In the genomic region with DNA sequence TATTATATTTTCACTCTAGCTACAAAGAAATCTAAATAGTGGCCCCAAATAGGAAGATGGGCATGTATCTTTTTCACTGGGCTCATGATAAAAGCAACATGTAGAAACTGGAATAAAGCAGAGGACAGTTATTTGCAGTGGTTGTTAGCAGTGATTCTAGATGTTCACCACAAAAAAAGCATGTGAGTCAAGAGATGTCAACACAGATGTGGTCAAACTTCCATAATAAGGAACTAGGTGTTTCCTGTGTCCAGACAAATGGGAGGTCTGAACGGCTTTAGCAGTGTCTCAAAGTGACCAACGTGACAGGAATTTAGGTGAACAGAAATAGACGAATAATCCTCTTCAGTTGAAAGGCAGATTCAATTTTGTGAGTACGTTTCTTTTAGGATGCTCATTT, we compare ENCODE assay signal across 14 cellular contexts.
A peak's percentile ranks its signal among the peaks of the same experiment; 100 is the strongest.
DNase-seq lines count a peak whose midpoint lies in the region; ATAC-seq and TF ChIP-seq lines count a peak whose summit lies in the region.
"Had no signal": no experiment of that assay in that cellular context is flagged by ENCODE, and none has a peak within 500 bp of the region (broad histone marks: within the 10 kb centered on the region; RNA-seq: fewer than 3 reads in every experiment).

No MANE protein-coding gene starts in this region.

- DNase-seq in CD1c-positive myeloid dendritic cell (ENCODE audit: extremely low spot score) (peak; percentile 51), HCEC 1CT (peak; percentile 18), lung (ENCODE audit: low spot score) (no peak), NCI-H748 (lab: John Stamatoyannopoulos, UW; ENCODE audit: unreplicated experiment) (no peak), NOMO-1 treated with DMSO at 0.1 percent for 48 hours (lab: John Stamatoyannopoulos, UW; ENCODE audit: unreplicated experiment) (no peak), esophagus squamous epithelium (lab: John Stamatoyannopoulos, UW) (no peak)
- DNase-seq: activated effector memory CD4-positive, alpha-beta T cell treated with anti-CD3 and anti-CD28 coated beads, Interleukin-2, amount 50 U/mL, for 16 hours; CD8-positive, alpha-beta T cell; NCI-H1105 treated with DMSO at 0.1 percent for 48 hours; NCI-H524 treated with DMSO at 0.1 percent for 48 hours had no signal

- no peaks in the 10 kb centered on the region for H3K9me3 Mint-ChIP-seq in activated T-helper 17 cell treated with anti-CD3 and anti-CD28 coated beads, Interleukin-2, amount 50 U/mL, for 72 hours
- H3K9me3 Mint-ChIP-seq: CD8-positive, alpha-beta T cell had no signal

- 58 to 63% methylated on average over 4 of the region's 4 CpGs for WGBS in lung, 2 donors
- 77 to 85% methylated on average over 4 of the region's 4 CpGs for WGBS in esophagus squamous epithelium, 2 donors

- no peaks in the 10 kb centered on the region for H3K27me3 Mint-ChIP-seq in activated T-helper 17 cell treated with anti-CD3 and anti-CD28 coated beads, Interleukin-2, amount 50 U/mL, for 72 hours

- no peak overlapping the region for H3K4me3 ChIP-seq in lung
- no peak overlapping the region for H3K4me3 ChIP-seq in esophagus squamous epithelium
- H3K4me3 ChIP-seq: esophagus muscularis mucosa, right atrium auricular region had no signal

- H3K4me1 ChIP-seq in lung (ENCODE audit: control insufficient read depth in 2 of 2, insufficient read depth in 2 of 2, low read length in 2 of 2) (peaks cover 0 to 9% of the 10 kb centered on the region in 2 donors), esophagus squamous epithelium (peaks cover 0 to 3% (median 0%) of the 10 kb centered on the region in 3 donors)

- peak overlapping the region; percentile 90 for H3K27ac Mint-ChIP-seq in activated T-helper 17 cell treated with anti-CD3 and anti-CD28 coated beads, Interleukin-2, amount 50 U/mL, for 72 hours

- ATAC-seq in activated T-helper 17 cell treated with anti-CD3 and anti-CD28 coated beads, Interleukin-2, amount 50 U/mL, for 72 hours (replicated peaks), result peak; percentile 16
- ATAC-seq in lung (ENCODE audit: insufficient read depth, low FRiP score), result peak; percentile 19
- ATAC-seq in HG03378 (IDR thresholded peaks at IDR 0.05; ENCODE audit: unreplicated experiment), result no peak
- ATAC-seq: CD8-positive, alpha-beta T cell had no signal

- H3K9me3 ChIP-seq in lung (ENCODE audit: control insufficient read depth in 2 of 2, insufficient read depth in 1 of 2, low read length in 1 of 2) (no peaks in the 10 kb centered on the region), esophagus squamous epithelium (no peaks in the 10 kb centered on the region)
- H3K9me3 ChIP-seq: esophagus muscularis mucosa, right atrium auricular region had no signal

- no peaks in the 10 kb centered on the region for H3K27me3 ChIP-seq in lung (ENCODE audit: control insufficient read depth, insufficient read depth)
- H3K27me3 ChIP-seq in esophagus squamous epithelium, result no peaks in the 10 kb centered on the region
- H3K27me3 ChIP-seq: esophagus muscularis mucosa, right atrium auricular region had no signal

- H3K36me3 Mint-ChIP-seq in activated T-helper 17 cell treated with anti-CD3 and anti-CD28 coated beads, Interleukin-2, amount 50 U/mL, for 72 hours (ENCODE audit: low read depth), result peaks cover 17% of the 10 kb centered on the region

- TF ChIP-seq CTCF in lung (IDR thresholded peaks at IDR 0.05; ENCODE audit: control extremely low read depth, extremely low read depth) (no peak), esophagus squamous epithelium (IDR thresholded peaks at IDR 0.05) (no peak)

- H3K36me3 ChIP-seq in lung (ENCODE audit: control insufficient read depth in 2 of 2, insufficient read depth in 2 of 2, low read length in 2 of 2) (peaks cover 1 to 2% of the 10 kb centered on the region in 2 donors), esophagus squamous epithelium (no peaks in the 10 kb centered on the region)
- H3K36me3 ChIP-seq: right atrium auricular region had no signal

- H3K4me1 Mint-ChIP-seq in activated T-helper 17 cell treated with anti-CD3 and anti-CD28 coated beads, Interleukin-2, amount 50 U/mL, for 72 hours, result peaks cover 13% of the 10 kb centered on the region

- no peak overlapping the region for H3K27ac ChIP-seq in lung (ENCODE audit: low read depth in 1 of 2, low read length in 1 of 2)
- H3K27ac ChIP-seq in esophagus squamous epithelium, result no peak overlapping the region
- H3K27ac ChIP-seq: esophagus muscularis mucosa, right atrium auricular region had no signal

- TF ChIP-seq POLR2A in esophagus squamous epithelium (IDR thresholded peaks at IDR 0.05), result no peak

- peak overlapping the region; percentile 84 for H3K4me3 Mint-ChIP-seq in activated T-helper 17 cell treated with anti-CD3 and anti-CD28 coated beads, Interleukin-2, amount 50 U/mL, for 72 hours
- H3K4me3 Mint-ChIP-seq: CD8-positive, alpha-beta T cell had no signal

- intact Hi-C loops in esophagus squamous epithelium (cut with DNase I), result no loop called here

Comparison
In these comparisons a context has a peak if more than half of its experiments do, and no peak if none do; other contexts are left out.
1. DNase-seq: peak in CD1c-positive myeloid dendritic cell (single experiment) and HCEC 1CT (single experiment); none in lung (single experiment), NCI-H748 (single experiment), NOMO-1 treated with DMSO at 0.1 percent for 48 hours (single experiment) and esophagus squamous epithelium (single experiment).